In genomic region chr7:132200141-132200540, GRCh38 we compare ENCODE assay signal across 23 cellular contexts.
"Had no signal": no experiment of that assay in that cellular context is flagged by ENCODE, and none has a peak within 500 bp of the region (broad histone marks: within the 10 kb centered on the region; RNA-seq: fewer than 3 reads in every experiment).

No MANE protein-coding gene starts in this region.

- H3K27me3 Mint-ChIP-seq: activated CD8-positive, alpha-beta T cell treated with anti-CD3 and anti-CD28 coated beads for 36 hours had no signal

- H3K9me3 Mint-ChIP-seq: activated CD8-positive, alpha-beta T cell treated with anti-CD3 and anti-CD28 coated beads for 36 hours; activated naive CD8-positive, alpha-beta T cell treated with anti-CD3 and anti-CD28 coated beads, Interleukin-2, amount 10 ng/mL, durations not matched to agents 7 days and 5 days; activated T-cell treated with anti-CD3 and anti-CD28 coated beads, Interleukin-2, amount 50 U/mL, for 72 hours had no signal

- H3K4me1 Mint-ChIP-seq: activated CD4-positive, alpha-beta T cell treated with anti-CD3 and anti-CD28 coated beads for 36 hours; activated naive CD8-positive, alpha-beta T cell treated with anti-CD3 and anti-CD28 coated beads, Interleukin-2, amount 10 ng/mL, durations not matched to agents 7 days and 5 days had no signal

- H3K4me3 Mint-ChIP-seq: activated CD4-positive, alpha-beta T cell treated with anti-CD3 and anti-CD28 coated beads for 36 hours; activated CD8-positive, alpha-beta T cell treated with anti-CD3 and anti-CD28 coated beads for 36 hours; activated naive CD8-positive, alpha-beta T cell treated with anti-CD3 and anti-CD28 coated beads, Interleukin-2, amount 10 ng/mL, durations not matched to agents 7 days and 5 days; activated T-cell treated with anti-CD3 and anti-CD28 coated beads, Interleukin-2, amount 50 U/mL, for 72 hours had no signal

- DNase-seq: activated CD4-positive, alpha-beta T cell treated with anti-CD3 and anti-CD28 coated beads for 36 hours; activated CD4-positive, alpha-beta T cell treated with anti-CD3 and anti-CD28 coated beads, Interleukin-2, amount 50 U/mL, for 1 hour; activated CD8-positive, alpha-beta memory T cell treated with anti-CD3 and anti-CD28 coated beads, Interleukin-2, amount 50 U/mL, for 4 hours; activated CD8-positive, alpha-beta T cell treated with anti-CD3 and anti-CD28 coated beads for 36 hours; activated naive CD4-positive, alpha-beta T cell treated with anti-CD3 and anti-CD28 coated beads, Interleukin-2, amount 50 U/mL, for 16 hours; activated naive CD8-positive, alpha-beta T cell treated with anti-CD3 and anti-CD28 coated beads, Interleukin-2, amount 10 ng/mL, durations not matched to agents 7 days and 5 days; activated T-cell treated with anti-CD3 and anti-CD28 coated beads, Interleukin-2, amount 50 U/mL, for 72 hours; adrenal gland; anterior cingulate cortex; cerebellar nuclear complex; KG1; NCI-H1048; NCI-H1417 treated with DMSO at 0.1 percent for 48 hours; NCI-H1694; NCI-H2029; NCI-H2107; NCI-H510A; NCI-H526 treated with DMSO at 0.1 percent for 48 hours; Right ventricle myocardium superior; RPMI8226; SJCRH30; T-helper 1 cell; WERI-Rb-1 had no signal

- H3K4me3 ChIP-seq: adrenal gland, SJCRH30 had no signal

- H3K27ac Mint-ChIP-seq: activated CD4-positive, alpha-beta T cell treated with anti-CD3 and anti-CD28 coated beads for 36 hours; activated CD8-positive, alpha-beta T cell treated with anti-CD3 and anti-CD28 coated beads for 36 hours; activated naive CD8-positive, alpha-beta T cell treated with anti-CD3 and anti-CD28 coated beads, Interleukin-2, amount 10 ng/mL, durations not matched to agents 7 days and 5 days; activated T-cell treated with anti-CD3 and anti-CD28 coated beads, Interleukin-2, amount 50 U/mL, for 72 hours had no signal
